8 cellular contexts compared by ENCODE assay signal in the genomic region with DNA sequence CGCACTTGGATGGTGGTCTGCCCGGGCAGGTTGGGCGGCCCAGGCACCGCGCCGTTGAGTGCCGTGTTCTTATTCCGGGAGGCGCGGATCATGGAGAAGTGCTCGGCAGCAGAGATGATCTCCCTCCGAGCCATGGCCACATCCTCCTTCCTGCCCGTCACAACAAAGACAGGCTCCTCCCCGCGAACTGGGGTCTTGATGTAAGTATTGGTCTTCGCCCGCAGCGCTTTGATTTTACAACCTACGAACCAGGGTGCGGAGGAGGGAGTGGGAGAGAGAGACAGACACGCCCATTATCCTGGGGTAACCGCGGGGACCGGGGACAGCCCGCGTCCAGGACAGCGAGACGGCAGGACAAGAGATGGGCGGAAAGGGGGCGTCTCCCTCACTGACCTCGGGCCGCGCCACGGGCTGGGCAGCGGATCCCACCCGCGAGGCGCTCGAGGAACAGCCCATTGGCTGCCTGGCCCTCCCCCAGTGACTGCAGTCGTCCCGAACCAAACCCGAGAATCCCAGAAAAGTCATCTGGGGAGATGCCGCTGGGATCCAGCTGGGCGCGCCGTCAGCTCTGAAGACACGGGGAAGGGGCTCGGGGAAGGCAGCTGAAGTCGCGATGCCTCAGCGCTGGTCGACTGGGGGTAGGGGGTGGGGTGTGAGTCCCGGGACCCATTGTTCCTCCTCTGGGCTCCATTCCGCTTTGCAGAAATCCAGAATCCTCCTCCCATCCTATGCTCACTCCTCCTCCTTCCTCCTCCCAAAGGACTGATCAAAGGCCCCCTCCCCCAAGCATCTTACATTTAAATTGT. TPM values are rescaled to one million over a fixed set of nuclear protein-coding genes. Genes with fewer than 3 reads are reported as not detected.
A peak's percentile ranks its signal among the peaks of the same experiment; 100 is the strongest.
DNase-seq lines count a peak whose midpoint lies in the region; ATAC-seq, FAIRE-seq and TF ChIP-seq lines count a peak whose summit lies in the region.

No MANE protein-coding gene starts in this region.

- CTCF ChIA-PET in K562 (lab: Yijun Ruan, JAX; ENCODE audit: low intra/inter-chr PET ratio), result no interaction called here

- ATAC-seq in K562, result no peak
- ATAC-seq in gastrocnemius medialis, result no peak
- no peak for ATAC-seq in GM18867 (IDR thresholded peaks at IDR 0.05; ENCODE audit: unreplicated experiment)
- no peak for ATAC-seq in HG03135 (IDR thresholded peaks at IDR 0.05; ENCODE audit: unreplicated experiment)

- H3K27ac ChIP-seq in SK-N-MC, result no peak overlapping the region
- peak overlapping the region; percentile 85; the same call in 1 of the 3 replicates for H3K27ac ChIP-seq in K562 (ENCODE audit: extremely low read depth, low read depth, low read length)
- peak overlapping the region; percentile 92 to 94 (median 92) for H3K27ac ChIP-seq in gastrocnemius medialis

- peak; percentile 64 for DNase-seq in AG10803 (ENCODE audit: low read depth)
- DNase-seq in GM19239 (ENCODE audit: insufficient read length, low spot score), result peak; percentile 10
- no peak for DNase-seq in SK-N-MC (ENCODE audit: low read depth, low spot score)
- DNase-seq in K562 (ENCODE audit: extremely low read depth in 1 of 4, low spot score in 3 of 4), result peak in 2 of 4 experiments; percentile 43 to 48
- DNase-seq in gastrocnemius medialis, result peak in 1 of 2 donors; percentile 10

- H3K4me3 ChIP-seq in AG10803 (ENCODE audit: low read length) (peak overlapping the region; percentile 82), SK-N-MC (peak overlapping the region; percentile 94), K562 (peak overlapping the region; percentile 93), iPS-15b (ENCODE audit: low read depth, low read length) (peak overlapping the region; percentile 86), gastrocnemius medialis (peak overlapping the region; percentile 76 to 96 (median 85))

- no TSS peak for BruUV-seq in K562 (replicated peaks; lab: Mats Ljungman, UMichigan)

- TF ChIP-seq CTCF in AG10803 (conservative IDR thresholded peaks at IDR 0.05; ENCODE audit: low read length) (no peak), K562 (IDR thresholded peaks at IDR 0.05 in 2 of 3, conservative IDR thresholded peaks at IDR 0.05 in 1 of 3; ENCODE audit: insufficient read depth in 2 of 3, low read depth in 1 of 3, low read length in 3 of 3) (no peak), gastrocnemius medialis (IDR thresholded peaks at IDR 0.05 in 4 of 5, conservative IDR thresholded peaks at IDR 0.05 in 1 of 5) (no peak)

- H3K27me3 ChIP-seq in K562 (ENCODE audit: control insufficient read depth in 2 of 2, insufficient read depth in 2 of 2, low read length in 2 of 2) (no peaks in the 10 kb centered on the region), iPS-15b (ENCODE audit: control insufficient read depth, insufficient read depth, low read length) (peaks cover 45% of the 10 kb centered on the region), gastrocnemius medialis (peaks cover 0 to 6% (median 0%) of the 10 kb centered on the region in 3 donors)

- H3K9me1 ChIP-seq in K562 (ENCODE audit: control insufficient read depth, insufficient read depth, low read length), result no peaks in the 10 kb centered on the region

- H3K9me3 ChIP-seq in SK-N-MC (ENCODE audit: low read depth, low read length) (no peaks in the 10 kb centered on the region), K562 (replicated peaks; ENCODE audit: control insufficient read depth, insufficient read depth, low read depth, low read length) (0 out of 2 replicates have a peak, but pooled peaks cover 5% of the 10 kb centered on the region), iPS-15b (ENCODE audit: control insufficient read depth, insufficient read depth, low read length) (no peaks in the 10 kb centered on the region), gastrocnemius medialis (no peaks in the 10 kb centered on the region)

- TF ChIP-seq POLR2A in K562 (conservative IDR thresholded peaks at IDR 0.05), result no peak
- TF ChIP-seq POLR2A in gastrocnemius medialis (IDR thresholded peaks at IDR 0.05), result no peak

- H3K79me2 ChIP-seq in K562 (ENCODE audit: control insufficient read depth, insufficient read depth, low read length), result peaks cover 33% of the 10 kb centered on the region

- no peak overlapping the region for H2AFZ ChIP-seq in K562 (ENCODE audit: low read depth, low read length)

- H3K4me1 ChIP-seq in K562 (replicated peaks in 1 of 2; ENCODE audit: control insufficient read depth in 2 of 2, insufficient read depth in 2 of 2, low read length in 2 of 2) (peaks cover 16 to 44% of the 10 kb centered on the region in 2 experiments), iPS-15b (ENCODE audit: control insufficient read depth, insufficient read depth, low read length) (peaks cover 2% of the 10 kb centered on the region), gastrocnemius medialis (peaks cover 15 to 20% of the 10 kb centered on the region in 2 donors)

- in situ Hi-C loops in K562 (cut with MboI) (no loop called here), gastrocnemius medialis (cut with MboI; ENCODE audit: low sequenced_read_pairs in 4 of 4) (no loop called here)

- TF ChIP-seq EP300 in K562 (IDR thresholded peaks at IDR 0.05; ENCODE audit: low read length), result no peak

- H3K36me3 ChIP-seq in SK-N-MC (ENCODE audit: insufficient read depth, low read length) (no peaks in the 10 kb centered on the region; the same call in 1 of the 2 replicates), K562 (ENCODE audit: control insufficient read depth, insufficient read depth, low read length) (peaks cover 19% of the 10 kb centered on the region; the same call in 2 of the 3 replicates), iPS-15b (ENCODE audit: control insufficient read depth, insufficient read depth, low read length) (no peaks in the 10 kb centered on the region), gastrocnemius medialis (no peaks in the 10 kb centered on the region)

- POLR2A ChIA-PET in K562 (lab: Yijun Ruan, JAX), result interaction anchor here (1.0 kb wide), 1 partner anchor 97 kb away, joined by 4 read pairs; no protein-coding TSS in a partner anchor

- no peak for TF ChIP-seq RAD21 in K562 (CRISPR knock-in tag; conservative IDR thresholded peaks at IDR 0.05 in 1 of 2, IDR thresholded peaks at IDR 0.05 in 1 of 2)

- H3K9ac ChIP-seq in SK-N-MC (ENCODE audit: insufficient read length) (peak overlapping the region; percentile 69), K562 (ENCODE audit: insufficient read depth in 1 of 2, low read depth in 2 of 2, low read length in 2 of 2) (peak overlapping the region; percentile 82 to 95; a peak in 3 of 4 replicates), iPS-15b (ENCODE audit: low read depth, low read length) (no peak overlapping the region)

- peak overlapping the region; percentile 88 for H3K4me2 ChIP-seq in K562 (ENCODE audit: insufficient read depth, low read length)

- intact Hi-C loops in K562 (cut with micrococcal nuclease), result loop anchor here (5.0 kb wide), 1 partner anchor 232 kb away; no protein-coding TSS in a partner anchor
- intact Hi-C loops in gastrocnemius medialis (cut with DNase I; ENCODE audit: low total_unique reads), result loop anchor here (5.0 to 10.0 kb wide), 4 partner anchors 100 to 1042 kb away; partner anchors contain the start of gene TLNRD1

- no peaks in the 10 kb centered on the region for H4K20me1 ChIP-seq in K562 (replicated peaks; ENCODE audit: control insufficient read depth, insufficient read depth, low read length)

- FAIRE-seq in GM19239 (lab: Jason Lieb, UNC), result no peak
- no peak for FAIRE-seq in K562 (lab: Jason Lieb, UNC)

- 62% methylated on average over 48 of the region's 54 CpGs for WGBS in K562 (ENCODE audit: insufficient coverage, low coverage, missing lambda C conversion rate)

TF ChIP-seq in K562, 482 proteins besides CTCF, POLR2A, EP300 and RAD21 (continues in another document):
- TF ChIP-seq RBFOX2 (IDR thresholded peaks at IDR 0.05; ENCODE audit: low read depth, low read length), result peak; percentile 57; the same call in 1 of the 2 replicates

RNA-seq across cellular contexts. Expression of gene MEX3B, which starts 1.2 kb away (rescaled TPM):
- 8.7 and 10.8 TPM in 2 replicates for total RNA-seq in K562 (2011; cell fraction: chromatin; rRNA removed; ENCODE audit: low replicate concordance)
- total RNA-seq in K562 (2011; cell fraction: nucleolus; rRNA removed), result 11.3 and 13.3 TPM in 2 replicates
- 8.7 TPM in 2 replicates for total RNA-seq in K562 (2011; cell fraction: nucleoplasm; rRNA removed)
- total RNA-seq in K562 (2014; rRNA removed), result 7.4 and 7.7 TPM in 2 replicates
- 2.9 and 3.1 TPM in 2 replicates for total RNA-seq in K562 (2014; rRNA removed; fragmentation: Illumina TruSeq; extraction: Trizol)
- total RNA-seq in K562 (2015; rRNA removed; fragmentation: Illumina TruSeq; extraction: Trizol), result 3.6 and 4.2 TPM in 2 replicates
- 12.0 and 12.8 TPM in 2 replicates for total RNA-seq in K562 (2021)
- 7.0 TPM in 2 replicates for polyA plus RNA-seq in K562 (2011; rRNA removed)
- 5.5 and 16.8 TPM in 2 replicates for polyA plus RNA-seq in K562 (2011; cell fraction: cytosol; rRNA removed)
- 20.3 and 41.1 TPM in 2 replicates for polyA plus RNA-seq in K562 (2011; cell fraction: nucleus; rRNA removed)
- polyA plus RNA-seq in K562 (2012), result 4.9 and 6.6 TPM in 2 replicates
- polyA plus RNA-seq in K562 (2014; fragmentation: Illumina TruSeq; extraction: Trizol), result 3.0 and 6.2 TPM in 2 replicates
- polyA plus RNA-seq in K562 (2014; fragmentation: Nextera tagmentation; extraction: Ambion mirVana), result 1 to 10 TPM in 1 of 2 experiments, under 1 TPM in 1; 0.94 to 1.1 TPM
- 6.9 and 8.3 TPM in 2 replicates for polyA plus RNA-seq in K562 (2014; rRNA removed)
- polyA minus RNA-seq in K562 (2011; rRNA and poly(A)+ RNA removed), result 1.9 and 3.3 TPM in 2 replicates
- 9.3 TPM in 2 replicates for polyA minus RNA-seq in K562 (2011; cell fraction: cytosol; rRNA and poly(A)+ RNA removed)
- polyA minus RNA-seq in K562 (2011; cell fraction: nucleus; rRNA and poly(A)+ RNA removed), result 11.7 and 12.2 TPM in 2 replicates
- total RNA-seq in gastrocnemius medialis, result 1 to 10 TPM; 1.3 to 2.4 (median 1.4) TPM
